ENCODE assay signal across 22 cellular contexts in the genomic region with DNA sequence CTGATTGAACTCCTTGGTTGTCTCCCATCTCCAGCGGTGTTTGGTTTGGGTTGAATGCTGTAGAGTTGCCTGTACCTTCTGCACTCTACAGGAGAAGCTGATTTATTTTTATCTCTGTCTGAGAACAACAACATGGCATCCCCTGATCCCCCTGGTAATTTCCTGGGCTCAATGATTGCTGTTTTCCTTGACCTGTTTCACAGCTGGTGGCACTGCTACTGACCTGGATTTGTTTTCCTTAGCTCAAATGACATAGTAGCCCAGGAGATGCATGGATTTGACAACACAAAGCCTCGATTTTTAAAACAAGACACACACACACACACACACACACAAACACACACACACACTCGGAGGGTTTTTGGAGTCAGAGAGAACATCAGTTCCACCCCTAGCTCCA.
"Had no signal": no experiment of that assay in that cellular context is flagged by ENCODE, and none has a peak within 500 bp of the region (broad histone marks: within the 10 kb centered on the region; RNA-seq: fewer than 3 reads in every experiment).

No MANE protein-coding gene starts in this region.

- ATAC-seq: foreskin keratinocyte; gastroesophageal sphincter; heart left ventricle; left lobe of liver; natural killer cell; stimulated activated effector memory CD8-positive, alpha-beta T cell treated with anti-CD3 and anti-CD28 coated beads, Interleukin-12 subunit alpha, Interleukin-12 subunit beta, amount 100 ng/mL, for 72 hours had no signal

- H2AFZ ChIP-seq: hepatocyte, neural progenitor cell, parathyroid adenoma had no signal

- H3K79me2 ChIP-seq: hepatocyte, parathyroid adenoma had no signal

- DNase-seq: dermis blood vessel endothelial cell; effector memory CD4-positive, alpha-beta T cell; foreskin keratinocyte; heart left ventricle; natural killer cell; sigmoid colon; stimulated activated CD4-positive, alpha-beta T cell treated with anti-CD3 and anti-CD28 coated beads, Interleukin-2, amount 100 ng/mL, for 24 hours; stimulated activated CD4-positive, alpha-beta T cell treated with anti-CD3 and anti-CD28 coated beads, Interleukin-4, amount 100 ng/mL, for 24 hours; stimulated activated naive CD4-positive, alpha-beta T cell treated with Interleukin-2 at 50 U/mL for 16 hours; stomach; thyroid gland; trophoblast cell had no signal

- H3K27me3 ChIP-seq: esophagus muscularis mucosa, foreskin keratinocyte, gastroesophageal sphincter, heart left ventricle, hepatocyte, neural progenitor cell, sigmoid colon, stomach, thyroid gland, vagina had no signal

- H3K9ac ChIP-seq: neural progenitor cell, parathyroid adenoma had no signal

- H3K4me3 ChIP-seq: coronary artery, esophagus muscularis mucosa, gastroesophageal sphincter, heart left ventricle, hepatocyte, lung, neural progenitor cell, sigmoid colon, stomach, thyroid gland, vagina had no signal

- H3K9me3 ChIP-seq: esophagus muscularis mucosa, gastroesophageal sphincter, sigmoid colon, stomach, thyroid gland, vagina had no signal

- H3K4me2 ChIP-seq: hepatocyte, neural progenitor cell had no signal

- H3K27ac ChIP-seq: coronary artery, esophagus muscularis mucosa, foreskin keratinocyte, gastroesophageal sphincter, heart left ventricle, hepatocyte, neural progenitor cell, parathyroid adenoma, sigmoid colon, stomach, thyroid gland, vagina had no signal

- H3K4me1 ChIP-seq: esophagus muscularis mucosa, foreskin keratinocyte, gastroesophageal sphincter, heart left ventricle, neural progenitor cell, parathyroid adenoma, sigmoid colon, stomach, thyroid gland, vagina had no signal

- H3K36me3 ChIP-seq: esophagus muscularis mucosa, gastroesophageal sphincter, heart left ventricle, neural progenitor cell, sigmoid colon, stomach, thyroid gland, vagina had no signal
